In the genomic region with DNA sequence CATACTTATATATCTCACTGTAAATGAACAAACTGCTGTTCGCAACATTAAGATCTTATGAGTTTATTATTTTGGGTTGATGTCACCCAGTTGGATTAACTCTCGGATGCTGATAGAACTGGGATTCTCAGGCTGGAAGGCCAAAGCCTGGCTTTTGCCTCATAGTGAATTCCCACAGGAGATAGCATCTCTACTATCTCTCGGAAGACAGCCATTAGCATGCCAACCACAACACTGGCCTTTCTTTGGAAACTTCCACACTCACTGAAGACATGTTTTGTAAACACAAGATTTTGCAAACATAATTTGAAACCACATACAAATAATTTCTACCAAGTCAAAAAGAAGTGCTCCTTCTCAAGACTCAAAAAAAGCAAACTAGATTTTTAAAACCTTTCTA, we compare ENCODE assay signal across 24 cellular contexts. TPM values are rescaled to one million over a fixed set of nuclear protein-coding genes. Genes with fewer than 3 reads are reported as not detected.
"Had no signal": no experiment of that assay in that cellular context is flagged by ENCODE, and none has a peak within 500 bp of the region (broad histone marks: within the 10 kb centered on the region; RNA-seq: fewer than 3 reads in every experiment).

No MANE protein-coding gene starts in this region.

- H3K27ac ChIP-seq: colonic mucosa, dorsolateral prefrontal cortex, esophagus muscularis mucosa, gastrocnemius medialis, heart left ventricle, hepatocyte, left lung, lower lobe of right lung had no signal

- H3K4me3 ChIP-seq: colonic mucosa, dorsolateral prefrontal cortex, esophagus muscularis mucosa, gastrocnemius medialis, heart left ventricle, hepatocyte, left lung, lower lobe of right lung had no signal

- H2AFZ ChIP-seq: hepatocyte had no signal

- DNase-seq: cerebellar nuclear complex; colonic mucosa; cortex of kidney; dermis blood vessel endothelial cell; dorsolateral prefrontal cortex; effector CD4-positive, alpha-beta T cell; effector memory CD4-positive, alpha-beta T cell; foreskin fibroblast; foreskin melanocyte; gastrocnemius medialis; heart left ventricle; hypothalamus; immature natural killer cell; left cardiac atrium; left lung; left ventricle myocardium superior; lower lobe of right lung; mesendoderm; midbrain had no signal

- H3K4me1 ChIP-seq: colonic mucosa, gastrocnemius medialis, lower lobe of right lung had no signal

- H3K36me3 ChIP-seq: colonic mucosa, esophagus muscularis mucosa, gastrocnemius medialis, heart left ventricle, left lung, lower lobe of right lung had no signal

- ATAC-seq: gastrocnemius medialis, heart left ventricle, left cardiac atrium, left lung, left ventricle myocardium superior, lower lobe of right lung had no signal

- H3K9me3 ChIP-seq: colonic mucosa, esophagus muscularis mucosa, gastrocnemius medialis, left lung, lower lobe of right lung had no signal

- H3K27me3 ChIP-seq: esophagus muscularis mucosa, hepatocyte had no signal

- H3K4me2 ChIP-seq: hepatocyte had no signal

RNA-seq across cellular contexts. Expression of a gene that starts 46.9 kb away (rescaled TPM):
- polyA plus RNA-seq: esophagus, fibroblast of lung, heart left ventricle, hepatocyte, immature natural killer cell, keratinocyte had no signal
